In the genomic region with DNA sequence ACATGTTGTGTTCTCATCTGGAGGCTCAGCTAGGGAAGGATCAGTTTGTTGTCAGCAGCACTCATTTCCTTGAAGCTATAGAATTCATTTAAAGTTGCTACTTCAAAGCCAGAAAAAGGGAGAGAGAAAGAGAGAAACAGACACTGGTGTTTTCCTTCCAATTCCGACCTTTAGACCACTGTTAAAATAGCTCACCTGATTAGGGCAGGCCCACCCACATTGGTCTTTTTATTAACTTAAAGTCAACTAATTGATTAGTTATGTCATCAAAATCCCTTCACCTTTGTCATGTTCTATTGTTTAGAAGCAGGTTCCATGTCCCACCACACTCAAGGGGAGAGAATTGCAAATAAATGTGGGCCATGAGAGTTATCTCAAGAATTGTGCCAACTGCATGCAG, we compare ENCODE assay signal across 8 cellular contexts.
"Had no signal": no experiment of that assay in that cellular context is flagged by ENCODE, and none has a peak within 500 bp of the region (broad histone marks: within the 10 kb centered on the region; RNA-seq: fewer than 3 reads in every experiment).

No MANE protein-coding gene starts in this region.

- DNase-seq: GDM1, GF-D8 had no signal

- FAIRE-seq: G401.6, GM12878, GM12891, GM12892, GM18507, GM19239 had no signal

- H3K4me3 ChIP-seq: GM12878 had no signal

- ATAC-seq: GM12878 had no signal
